In genomic region chr5:67681703-67682102, GRCh38 we compare ENCODE assay signal across 8 cellular contexts.
"Had no signal": no experiment of that assay in that cellular context is flagged by ENCODE, and none has a peak within 500 bp of the region (broad histone marks: within the 10 kb centered on the region; RNA-seq: fewer than 3 reads in every experiment).

No MANE protein-coding gene starts in this region.

- FAIRE-seq: G401.6, GM12878, GM12891, GM12892, GM18507, GM19239 had no signal

- DNase-seq: GDM1, GF-D8 had no signal

- H3K4me3 ChIP-seq: GM12878 had no signal

- ATAC-seq: GM12878 had no signal
